In the genomic region with DNA sequence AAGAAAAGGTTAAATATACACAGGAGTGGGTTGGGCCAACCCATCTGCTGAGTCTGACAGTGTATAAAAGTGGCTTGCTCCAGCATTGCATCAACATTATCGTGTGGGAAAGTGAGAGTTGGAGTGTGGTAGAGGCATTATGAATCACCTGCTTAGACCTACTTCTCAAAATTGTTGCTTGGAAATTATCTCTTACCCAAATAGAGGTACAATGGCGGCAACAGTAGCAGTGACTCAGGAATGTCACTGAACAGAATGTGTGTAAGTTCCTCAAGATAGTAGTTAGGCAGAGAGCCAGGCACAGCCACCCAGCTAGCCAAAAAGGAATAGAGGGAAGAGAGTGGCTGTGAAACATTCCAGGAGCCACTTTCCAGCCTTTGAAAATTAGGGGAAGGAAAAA, we compare ENCODE assay signal across 16 cellular contexts.
"Had no signal": no experiment of that assay in that cellular context is flagged by ENCODE, and none has a peak within 500 bp of the region (broad histone marks: within the 10 kb centered on the region; RNA-seq: fewer than 3 reads in every experiment).

No MANE protein-coding gene starts in this region.

- H3K4me3 ChIP-seq: esophagus muscularis mucosa, pancreas, spleen, uterus had no signal

- H3K27ac ChIP-seq: esophagus muscularis mucosa, pancreas, spleen, uterus had no signal

- H3K27me3 Mint-ChIP-seq: activated CD4-positive, alpha-beta T cell treated with anti-CD3 and anti-CD28 coated beads for 36 hours; activated naive CD8-positive, alpha-beta T cell treated with anti-CD3 and anti-CD28 coated beads, Interleukin-2, amount 10 ng/mL, durations not matched to agents 7 days and 5 days; memory B cell; naive thymus-derived CD4-positive, alpha-beta T cell; stimulated activated memory B cell treated with anti-CD40 and anti-IgM and Interleukin-4, amounts not matched to agents 10 μg/mL and 1 μg/mL and 100 μg/mL, for 72 hours had no signal

- H3K27me3 ChIP-seq: esophagus muscularis mucosa, pancreas, spleen, uterus had no signal

- H3K4me3 Mint-ChIP-seq: activated CD4-positive, alpha-beta T cell treated with anti-CD3 and anti-CD28 coated beads for 36 hours; activated naive CD8-positive, alpha-beta T cell treated with anti-CD3 and anti-CD28 coated beads, Interleukin-2, amount 10 ng/mL, durations not matched to agents 7 days and 5 days; immature natural killer cell; memory B cell; naive thymus-derived CD4-positive, alpha-beta T cell; stimulated activated memory B cell treated with anti-CD40 and anti-IgM and Interleukin-4, amounts not matched to agents 10 μg/mL and 1 μg/mL and 100 μg/mL, for 72 hours; WTC11 had no signal

- H3K36me3 ChIP-seq: esophagus muscularis mucosa, pancreas, spleen, uterus had no signal

- ATAC-seq: activated CD4-positive, alpha-beta T cell treated with anti-CD3 and anti-CD28 coated beads for 36 hours; left ventricle myocardium superior; naive thymus-derived CD4-positive, alpha-beta T cell; stimulated activated memory B cell treated with anti-CD40 and anti-IgM and Interleukin-4, amounts not matched to agents 10 μg/mL and 1 μg/mL and 100 μg/mL, for 72 hours; WTC11 had no signal

- H3K9me3 ChIP-seq: esophagus muscularis mucosa, pancreas, uterus had no signal

- H3K36me3 Mint-ChIP-seq: activated naive CD8-positive, alpha-beta T cell treated with anti-CD3 and anti-CD28 coated beads, Interleukin-2, amount 10 ng/mL, durations not matched to agents 7 days and 5 days; immature natural killer cell; memory B cell; naive thymus-derived CD4-positive, alpha-beta T cell; stimulated activated memory B cell treated with anti-CD40 and anti-IgM and Interleukin-4, amounts not matched to agents 10 μg/mL and 1 μg/mL and 100 μg/mL, for 72 hours; WTC11 had no signal

- H3K9me3 Mint-ChIP-seq: activated naive CD8-positive, alpha-beta T cell treated with anti-CD3 and anti-CD28 coated beads, Interleukin-2, amount 10 ng/mL, durations not matched to agents 7 days and 5 days; memory B cell had no signal

- DNase-seq: activated CD4-positive, alpha-beta T cell treated with anti-CD3 and anti-CD28 coated beads for 36 hours; activated CD4-positive, alpha-beta T cell treated with anti-CD3 and anti-CD28 coated beads, Interleukin-2, amount 50 U/mL, for 48 hours; activated naive CD8-positive, alpha-beta T cell treated with anti-CD3 and anti-CD28 coated beads, Interleukin-2, amount 10 ng/mL, durations not matched to agents 7 days and 5 days; cerebellar nuclear complex; effector CD8-positive, alpha-beta T cell; immature natural killer cell; left ventricle myocardium superior; naive thymus-derived CD4-positive, alpha-beta T cell; spleen; stimulated activated CD4-positive, alpha-beta T cell treated with anti-CD3 and anti-CD28 coated beads, Interleukin-4, amount 100 ng/mL, for 4 hours; uterus had no signal

- H3K4me1 Mint-ChIP-seq: activated CD4-positive, alpha-beta T cell treated with anti-CD3 and anti-CD28 coated beads for 36 hours; activated naive CD8-positive, alpha-beta T cell treated with anti-CD3 and anti-CD28 coated beads, Interleukin-2, amount 10 ng/mL, durations not matched to agents 7 days and 5 days; immature natural killer cell; memory B cell; naive thymus-derived CD4-positive, alpha-beta T cell; stimulated activated memory B cell treated with anti-CD40 and anti-IgM and Interleukin-4, amounts not matched to agents 10 μg/mL and 1 μg/mL and 100 μg/mL, for 72 hours; WTC11 had no signal

- H3K27ac Mint-ChIP-seq: activated CD4-positive, alpha-beta T cell treated with anti-CD3 and anti-CD28 coated beads for 36 hours; activated naive CD8-positive, alpha-beta T cell treated with anti-CD3 and anti-CD28 coated beads, Interleukin-2, amount 10 ng/mL, durations not matched to agents 7 days and 5 days; immature natural killer cell; memory B cell; naive thymus-derived CD4-positive, alpha-beta T cell; stimulated activated memory B cell treated with anti-CD40 and anti-IgM and Interleukin-4, amounts not matched to agents 10 μg/mL and 1 μg/mL and 100 μg/mL, for 72 hours; WTC11 had no signal

- H3K4me1 ChIP-seq: esophagus muscularis mucosa, pancreas, spleen, uterus had no signal
